Comparison of ENCODE assay signal across 9 cellular contexts in the genomic region with DNA sequence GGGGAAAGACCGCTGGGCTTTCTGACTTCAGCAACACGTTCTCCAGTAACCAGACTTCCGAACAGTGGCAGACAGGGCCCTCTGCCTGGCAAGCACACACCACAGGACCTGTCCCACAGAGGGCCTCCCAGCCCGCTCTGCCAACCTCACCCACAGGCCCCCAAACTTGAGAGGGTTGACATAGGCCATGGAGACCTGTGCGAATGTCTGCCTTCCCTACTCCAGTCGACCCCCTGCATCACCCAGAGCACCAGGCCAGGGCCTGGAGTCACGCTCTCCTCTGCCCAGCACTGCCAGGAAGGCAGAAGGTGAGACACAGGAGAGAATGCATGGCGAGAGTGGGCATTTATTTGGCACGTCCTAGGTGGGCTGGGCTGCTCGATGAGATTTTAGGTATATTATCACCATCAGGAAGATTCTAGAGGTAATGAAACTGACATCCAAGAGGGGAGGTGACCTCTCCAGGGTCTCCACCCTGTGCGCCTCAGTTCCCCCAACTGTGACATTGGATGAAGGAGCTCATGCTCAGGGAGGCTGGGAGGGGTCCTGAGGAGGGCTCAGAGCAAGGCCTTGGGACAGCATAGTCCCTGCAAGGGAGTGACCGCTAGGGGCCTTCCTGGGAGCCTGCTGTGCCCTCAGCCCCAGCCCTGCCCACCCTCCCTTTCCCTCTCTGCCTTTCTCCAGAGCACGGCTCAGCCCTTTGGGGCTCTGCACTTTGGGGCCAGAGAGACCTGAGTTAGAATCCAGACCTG. TPM values are rescaled to one million over a fixed set of nuclear protein-coding genes. Genes with fewer than 3 reads are reported as not detected.
DNase-seq lines count a peak whose midpoint lies in the region; ATAC-seq and TF ChIP-seq lines count a peak whose summit lies in the region.
"Had no signal": no experiment of that assay in that cellular context is flagged by ENCODE, and none has a peak within 500 bp of the region (broad histone marks: within the 10 kb centered on the region; RNA-seq: fewer than 3 reads in every experiment).

No MANE protein-coding gene starts in this region.

- POLR2A ChIA-PET in RWPE1 (lab: Yijun Ruan, JAX; ENCODE audit: low non-redundant PET), result no interaction called here

- TF ChIP-seq EP300 in gastroesophageal sphincter (IDR thresholded peaks at IDR 0.05), result no peak

- CTCF ChIA-PET in RWPE1 (lab: Yijun Ruan, JAX), result interaction anchor here (0.5 to 2.0 kb wide), 18 partner anchors 9 to 486 kb away, joined by 3 to 39 read pairs (median 4); a partner anchor contains a TSS

- H2AFZ ChIP-seq in GM23248, result no peak overlapping the region

- no peaks in the 10 kb centered on the region for H3K79me2 ChIP-seq in GM23248 (ENCODE audit: insufficient read depth)

- H4K20me1 ChIP-seq in GM23248 (ENCODE audit: insufficient read depth), result no peaks in the 10 kb centered on the region

- H3K9ac ChIP-seq in GM23248 (no peak overlapping the region; the same call in 1 of the 2 replicates), skeletal muscle tissue (ENCODE audit: low read depth in 1 of 3, low read length in 3 of 3) (peak overlapping the region in 1 of 3 donors; percentile 17)

- no peak for TF ChIP-seq POLR2A in gastroesophageal sphincter (IDR thresholded peaks at IDR 0.05)

- no peak for ATAC-seq in gastroesophageal sphincter
- no peak for ATAC-seq in GM21737 (IDR thresholded peaks at IDR 0.05; ENCODE audit: unreplicated experiment)
- ATAC-seq in HG03442 (IDR thresholded peaks at IDR 0.05; ENCODE audit: unreplicated experiment), result no peak
- ATAC-seq in HG03457 (IDR thresholded peaks at IDR 0.05; ENCODE audit: unreplicated experiment), result no peak

- no peaks in the 10 kb centered on the region for H3K36me3 ChIP-seq in GM23248 (ENCODE audit: low read depth)
- H3K36me3 ChIP-seq in gastroesophageal sphincter, result no peaks in the 10 kb centered on the region
- H3K36me3 ChIP-seq in skeletal muscle tissue (ENCODE audit: control insufficient read depth in 3 of 3, insufficient read depth in 3 of 3, low read length in 3 of 3), result no peaks in the 10 kb centered on the region
- H3K36me3 ChIP-seq: pancreas had no signal

- H3K27me3 ChIP-seq in GM23248 (replicated peaks; ENCODE audit: insufficient read depth) (no peaks in the 10 kb centered on the region), gastroesophageal sphincter (no peaks in the 10 kb centered on the region), skeletal muscle tissue (ENCODE audit: control insufficient read depth in 3 of 3, insufficient read depth in 3 of 3, low read length in 3 of 3) (peaks cover 0 to 4% (median 0%) of the 10 kb centered on the region in 3 donors)
- H3K27me3 ChIP-seq: pancreas had no signal

- no peak overlapping the region for H3K27ac ChIP-seq in GM23248
- peak overlapping the region; percentile 74 for H3K27ac ChIP-seq in RWPE1
- peak overlapping the region in 3 of 4 donors; percentile 68 to 79 (median 74) for H3K27ac ChIP-seq in gastroesophageal sphincter
- peak overlapping the region; percentile 72 for H3K27ac ChIP-seq in skeletal muscle tissue (ENCODE audit: low read depth, low read length)

- H3K4me3 ChIP-seq in GM23248 (no peak overlapping the region), gastroesophageal sphincter (no peak overlapping the region), skeletal muscle tissue (ENCODE audit: low read length in 3 of 3) (no peak overlapping the region)
- H3K4me3 ChIP-seq: pancreas had no signal

- H3K4me2 ChIP-seq in GM23248 (ENCODE audit: unreplicated experiment), result no peak overlapping the region

- H3K4me1 ChIP-seq in GM23248 (ENCODE audit: insufficient read depth), result peaks cover 10% of the 10 kb centered on the region
- H3K4me1 ChIP-seq in gastroesophageal sphincter, result peaks cover 0 to 49% (median 25%) of the 10 kb centered on the region in 3 donors
- peaks cover 29 to 38% (median 35%) of the 10 kb centered on the region in 3 donors for H3K4me1 ChIP-seq in skeletal muscle tissue (ENCODE audit: control insufficient read depth in 3 of 3, insufficient read depth in 3 of 3, low read length in 3 of 3)
- H3K4me1 ChIP-seq: pancreas had no signal

- no peak for TF ChIP-seq CTCF in RWPE1 (conservative IDR thresholded peaks at IDR 0.05; ENCODE audit: low read depth)
- TF ChIP-seq CTCF in gastroesophageal sphincter (IDR thresholded peaks at IDR 0.05), result no peak

- DNase-seq in GM23248, result peak; percentile 32
- no peak for DNase-seq in RWPE1 (ENCODE audit: low spot score)
- DNase-seq in stimulated activated CD4-positive, alpha-beta T cell treated with anti-CD3 and anti-CD28 coated beads, Interleukin-2, amount 100 ng/mL, for 48 hours, result no peak

- 68 to 82% methylated on average over 11 to 13 of the region's 13 CpGs for WGBS in GM23248 (ENCODE audit: low coverage in 1 of 2, low lambda C conversion rate in 2 of 2, missing lambda C conversion rate in 2 of 2), 2 experiments
- 100% methylated on average over 4 of the region's 13 CpGs; no CpG with 5 or more reads in 1 of the 2 donors for WGBS in gastroesophageal sphincter (ENCODE audit: low coverage in 1 of 2), 2 donors

- no peaks in the 10 kb centered on the region for H3K9me3 ChIP-seq in GM23248 (ENCODE audit: low read depth)
- no peaks in the 10 kb centered on the region for H3K9me3 ChIP-seq in gastroesophageal sphincter
- no peaks in the 10 kb centered on the region for H3K9me3 ChIP-seq in skeletal muscle tissue (ENCODE audit: control insufficient read depth in 3 of 3, low read length in 3 of 3)
- H3K9me3 ChIP-seq: pancreas had no signal

- in situ Hi-C loops in GM23248 (cut with MboI), result loop anchor here (25.0 kb wide), 2 partner anchors 421 to 546 kb away; a partner anchor contains a TSS

- H3K9me2 ChIP-seq in GM23248 (ENCODE audit: insufficient read depth), result no peaks in the 10 kb centered on the region

- no peaks in the 10 kb centered on the region for H3F3A ChIP-seq in GM23248 (ENCODE audit: insufficient read depth)

RNA-seq across cellular contexts. Expression of a gene that starts 54.9 kb away (rescaled TPM):
- 443 and 459 TPM in 2 replicates for total RNA-seq in GM23248 (2014; rRNA removed; shearing (Covaris generic))
- polyA plus RNA-seq in GM23248 (2016; fragmentation: Nextera tagmentation; extraction: Ambion mirVana), result 264 and 269 TPM in 2 replicates
- total RNA-seq in gastroesophageal sphincter, result 100 to 1,000 TPM; 488 to 965 (median 649) TPM
- total RNA-seq in skeletal muscle tissue, result 67.3 TPM
